Comparison of ENCODE assay signal across 21 cellular contexts in the genomic region with DNA sequence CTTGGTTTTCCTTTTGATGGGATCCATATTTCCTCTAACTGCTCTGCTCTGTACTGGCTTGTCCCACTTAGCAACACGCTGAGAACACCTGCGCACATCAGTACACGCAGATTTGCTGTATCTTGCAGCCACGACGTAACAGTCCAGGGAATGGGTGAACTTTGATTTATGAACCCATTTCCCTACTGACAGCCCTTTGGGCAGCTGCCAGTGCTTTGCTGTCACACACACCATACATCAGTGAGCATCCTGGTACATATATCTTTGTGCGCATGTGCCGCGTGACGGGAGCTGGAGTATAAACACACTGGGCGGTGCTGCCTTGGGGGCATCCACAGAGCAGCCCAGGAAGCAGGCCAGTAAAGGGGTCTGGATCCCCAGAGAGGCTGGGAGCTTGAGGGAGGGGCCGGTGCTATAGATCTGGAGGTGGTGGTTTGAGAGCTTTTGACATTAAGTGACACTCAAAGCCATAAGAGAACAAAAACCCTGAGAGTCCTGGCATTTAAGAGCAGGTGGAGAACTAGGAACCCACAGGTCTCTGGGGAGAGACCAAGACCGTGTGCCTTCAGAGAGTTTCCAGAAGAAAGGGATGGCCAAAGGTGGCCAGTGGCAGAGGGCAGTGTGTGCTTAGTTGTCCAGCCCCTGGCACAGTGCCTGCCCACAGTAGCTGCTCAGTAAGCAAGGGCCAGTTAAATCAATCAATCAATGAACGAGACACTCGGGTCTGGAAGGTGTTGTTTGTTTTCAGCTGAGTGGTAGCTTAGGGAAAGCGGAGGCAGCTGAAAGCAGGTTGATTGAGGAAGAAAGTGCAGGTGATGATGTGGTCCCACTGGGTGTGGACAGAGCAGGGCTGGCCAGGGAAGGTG. TPM values are rescaled to one million over a fixed set of nuclear protein-coding genes. Genes with fewer than 3 reads are reported as not detected.
A peak's percentile ranks its signal among the peaks of the same experiment; 100 is the strongest.
DNase-seq lines count a peak whose midpoint lies in the region; TF ChIP-seq lines count a peak whose summit lies in the region.
"Had no signal": no experiment of that assay in that cellular context is flagged by ENCODE, and none has a peak within 500 bp of the region (broad histone marks: within the 10 kb centered on the region; RNA-seq: fewer than 3 reads in every experiment).

No MANE protein-coding gene starts in this region.

- H3K27ac ChIP-seq in OCI-LY3 (ENCODE audit: low read length): no peak overlapping the region
- H3K27ac ChIP-seq: 22Rv1, neural progenitor cell, tibial nerve had no signal

- H3K36me3 Mint-ChIP-seq in neural crest cell (ENCODE audit: low read depth): no peaks in the 10 kb centered on the region
- H3K36me3 Mint-ChIP-seq: mesothelial cell of epicardium, neural progenitor cell had no signal

- H3K4me1 ChIP-seq in OCI-LY3 (ENCODE audit: low read length): peaks cover 28% of the 10 kb centered on the region

- peak; percentile 16 for DNase-seq in DMS 273 (lab: John Stamatoyannopoulos, UW; ENCODE audit: unreplicated experiment)
- DNase-seq in DMS 273 treated with DMSO at 0.1 percent for 48 hours (lab: John Stamatoyannopoulos, UW): no peak
- DNase-seq in NCI-H1436 treated with DMSO at 0.1 percent for 48 hours (lab: John Stamatoyannopoulos, UW): peak; percentile 16
- no peak for DNase-seq in neural crest cell (ENCODE audit: low read depth, low spot score)
- no peak for DNase-seq in ureter (ENCODE audit: low spot score)
- DNase-seq in islet precursor cell: no peak
- DNase-seq in activated CD4-positive, CD25-positive, alpha-beta regulatory T cell treated with anti-CD3 and anti-CD28 coated beads, Interleukin-2, amount 50 U/mL, for 72 hours: no peak
- DNase-seq: activated effector memory CD4-positive, alpha-beta T cell treated with Interleukin-2 at 50 U/mL for 16 hours; C1 segment of cervical spinal cord; effector memory CD8-positive, alpha-beta T cell; EL; hippocampal formation; Right ventricle myocardium superior; stimulated activated naive CD4-positive, alpha-beta T cell had no signal

- H3K4me3 Mint-ChIP-seq in neural crest cell: peak overlapping the region; percentile 59
- H3K4me3 Mint-ChIP-seq: effector memory CD8-positive, alpha-beta T cell; mesothelial cell of epicardium; T-helper 2 cell treated with Interferon-gamma antibody and Interleukin-4, amounts not matched to agents 5 μg/mL and 100 μg/mL, for 36 hours had no signal

- H3K27me3 ChIP-seq in OCI-LY3 (ENCODE audit: low read depth, low read length): no peaks in the 10 kb centered on the region

- no peak for TF ChIP-seq CTCF in OCI-LY3 (IDR thresholded peaks at IDR 0.05; ENCODE audit: low read depth, low read length)
- no peak for TF ChIP-seq CTCF in neural crest cell (conservative IDR thresholded peaks at IDR 0.05)

- H3K27me3 Mint-ChIP-seq in neural crest cell (ENCODE audit: low read depth): peaks cover 20% of the 10 kb centered on the region

- no peaks in the 10 kb centered on the region for H3K36me3 ChIP-seq in OCI-LY3 (replicated peaks; ENCODE audit: low read depth, low read length)
- H3K36me3 ChIP-seq: neural progenitor cell, tibial nerve had no signal

- H3K4me2 ChIP-seq in OCI-LY3 (ENCODE audit: low read length): peak overlapping the region; percentile 81
- H3K4me2 ChIP-seq: neural progenitor cell had no signal

- H4K20me1 ChIP-seq in OCI-LY3 (ENCODE audit: insufficient read depth, low read length): no peaks in the 10 kb centered on the region

- H3K27ac Mint-ChIP-seq in neural crest cell (ENCODE audit: unreplicated experiment): no peak overlapping the region
- H3K27ac Mint-ChIP-seq: effector memory CD8-positive, alpha-beta T cell; mesothelial cell of epicardium; neural progenitor cell; T-helper 2 cell treated with Interferon-gamma antibody and Interleukin-4, amounts not matched to agents 5 μg/mL and 100 μg/mL, for 36 hours had no signal

- no peak overlapping the region for H2AFZ ChIP-seq in OCI-LY3 (ENCODE audit: low read depth, low read length)
- H2AFZ ChIP-seq: neural progenitor cell had no signal

- H3K4me3 ChIP-seq in OCI-LY3 (ENCODE audit: low read length): no peak overlapping the region
- H3K4me3 ChIP-seq: neural progenitor cell, tibial nerve had no signal

- no peaks in the 10 kb centered on the region for H3K9me3 Mint-ChIP-seq in neural crest cell
- H3K9me3 Mint-ChIP-seq: effector memory CD8-positive, alpha-beta T cell; mesothelial cell of epicardium; neural progenitor cell; T-helper 2 cell treated with Interferon-gamma antibody and Interleukin-4, amounts not matched to agents 5 μg/mL and 100 μg/mL, for 36 hours had no signal

- H3K9ac ChIP-seq in OCI-LY3 (ENCODE audit: low read length): no peak overlapping the region
- H3K9ac ChIP-seq: neural progenitor cell had no signal

- no peaks in the 10 kb centered on the region for H3K79me2 ChIP-seq in OCI-LY3 (ENCODE audit: low read length)

- peaks cover 25% of the 10 kb centered on the region for H3K4me1 Mint-ChIP-seq in neural crest cell

- H3K9me3 ChIP-seq in OCI-LY3 (ENCODE audit: insufficient read depth, low read length): no peaks in the 10 kb centered on the region
- H3K9me3 ChIP-seq: tibial nerve had no signal

RNA-seq across cellular contexts. Expression of a gene that starts 53.7 kb away (rescaled TPM):
- total RNA-seq in neural crest cell: 6.9 and 10.5 TPM in 2 replicates
- total RNA-seq in ureter: not detected
- total RNA-seq: activated CD8-positive, alpha-beta memory T cell treated with anti-CD3 and anti-CD28 coated beads for 36 hours had no signal

Comparison
In these comparisons a context has a peak if more than half of its experiments do, and no peak if none do; other contexts are left out.
1. DNase-seq: peak in DMS 273 (single experiment) and NCI-H1436 treated with DMSO at 0.1 percent for 48 hours (single experiment); none in DMS 273 treated with DMSO at 0.1 percent for 48 hours (single experiment), neural crest cell (single experiment), ureter (single experiment), islet precursor cell (single experiment) and activated CD4-positive, CD25-positive, alpha-beta regulatory T cell treated with anti-CD3 and anti-CD28 coated beads, Interleukin-2, amount 50 U/mL, for 72 hours (single experiment).